In genomic region chr10:126208736-126209317, GRCh38 we compare ENCODE assay signal across 2 cellular contexts.
TF ChIP-seq lines count a peak whose summit lies in the region.

No MANE protein-coding gene starts in this region.

TF ChIP-seq in Ishikawa, 13 proteins besides CTCF, POLR2A, EP300 and RAD21 (continued from another document):
- no peak for TF ChIP-seq REST (IDR thresholded peaks at IDR 0.05; ENCODE audit: low read depth)
TF ChIP-seq in Ishikawa: peak in this region for 1.

TF ChIP-seq in neural cell, 6 proteins besides CTCF, POLR2A, EP300 and RAD21 (continued from another document):
- TF ChIP-seq REST (IDR thresholded peaks at IDR 0.05; ENCODE audit: borderline replicate concordance) (peak; percentile 98), SMC3 (conservative IDR thresholded peaks at IDR 0.05; ENCODE audit: poor library complexity) (no peak)
TF ChIP-seq in neural cell: peak in this region for 2.
